8 cellular contexts compared by ENCODE assay signal in genomic region chr14:75064205-75064567, GRCh38. TPM values are rescaled to one million over a fixed set of nuclear protein-coding genes. Genes with fewer than 3 reads are reported as not detected.
DNase-seq lines count a peak whose midpoint lies in the region; ATAC-seq lines count a peak whose summit lies in the region.

No MANE protein-coding gene starts in this region.

- H3K4me1 Mint-ChIP-seq in activated naive CD8-positive, alpha-beta T cell treated with anti-CD3 and anti-CD28 coated beads, Interleukin-2, amount 10 ng/mL, durations not matched to agents 7 days and 5 days = peaks cover 27% of the 10 kb centered on the region

- H3K36me3 Mint-ChIP-seq in activated naive CD8-positive, alpha-beta T cell treated with anti-CD3 and anti-CD28 coated beads, Interleukin-2, amount 10 ng/mL, durations not matched to agents 7 days and 5 days = peaks cover 20% of the 10 kb centered on the region

- peak overlapping the region; percentile 98 for H3K4me3 Mint-ChIP-seq in activated naive CD8-positive, alpha-beta T cell treated with anti-CD3 and anti-CD28 coated beads, Interleukin-2, amount 10 ng/mL, durations not matched to agents 7 days and 5 days

- no peak overlapping the region for H3K4ac ChIP-seq in mesenchymal stem cell (ENCODE audit: low read depth in 1 of 2, low read length in 2 of 2)

- peaks cover 38% of the 10 kb centered on the region for H3K79me2 ChIP-seq in ACC112 (ENCODE audit: control insufficient read depth, insufficient read depth, low read length, unreplicated experiment)

- H3K36me3 ChIP-seq in ACC112 (ENCODE audit: insufficient read depth, low read length) (peaks cover 15% of the 10 kb centered on the region), HAP-1 (replicated peaks) (peaks cover 14% of the 10 kb centered on the region), mesenchymal stem cell (ENCODE audit: control insufficient read depth in 1 of 2, insufficient read depth in 2 of 2, low read depth in 1 of 2, low read length in 2 of 2) (peaks cover 0 to 7% of the 10 kb centered on the region in 2 experiments)

- H2BK5ac ChIP-seq in mesenchymal stem cell (ENCODE audit: low read depth, low read length, poor library complexity, severe bottlenecking) = no peak overlapping the region

- in situ Hi-C loops in HAP-1 (cut with MboI; ENCODE audit: low sequenced_read_pairs) = no loop called here

- peaks cover 17% of the 10 kb centered on the region for H3K79me1 ChIP-seq in mesenchymal stem cell (replicated peaks; ENCODE audit: low read length, poor library complexity, severe bottlenecking)

- no peaks in the 10 kb centered on the region for H3K27me3 ChIP-seq in ACC112 (ENCODE audit: insufficient read depth, low read length)
- no peaks in the 10 kb centered on the region for H3K27me3 ChIP-seq in HAP-1 (ENCODE audit: low read depth)
- no peaks in the 10 kb centered on the region for H3K27me3 ChIP-seq in mesenchymal stem cell (ENCODE audit: control insufficient read depth in 1 of 2, insufficient read depth in 1 of 2, low read length in 2 of 2)

- no peaks in the 10 kb centered on the region for H3K27me3 Mint-ChIP-seq in activated naive CD8-positive, alpha-beta T cell treated with anti-CD3 and anti-CD28 coated beads, Interleukin-2, amount 10 ng/mL, durations not matched to agents 7 days and 5 days

- peak overlapping the region; percentile 94 for H3K27ac Mint-ChIP-seq in activated naive CD8-positive, alpha-beta T cell treated with anti-CD3 and anti-CD28 coated beads, Interleukin-2, amount 10 ng/mL, durations not matched to agents 7 days and 5 days

- H4K8ac ChIP-seq in mesenchymal stem cell (ENCODE audit: low read length) = no peak overlapping the region

- H2BK12ac ChIP-seq in mesenchymal stem cell (ENCODE audit: low read length in 2 of 2) = no peak overlapping the region

- H3K27ac ChIP-seq in ACC112 (ENCODE audit: low read depth, low read length) (no peak overlapping the region), mesenchymal stem cell (ENCODE audit: low read length, poor library complexity, severe bottlenecking) (no peak overlapping the region)

- H3K4me2 ChIP-seq in mesenchymal stem cell (ENCODE audit: low read length, poor library complexity, severe bottlenecking) = peak overlapping the region; percentile 97

- peak overlapping the region; percentile 32 for H2AFZ ChIP-seq in ACC112 (ENCODE audit: low read length, unreplicated experiment)
- no peak overlapping the region for H2AFZ ChIP-seq in mesenchymal stem cell (ENCODE audit: low read depth, low read length)

- POLR2A ChIA-PET in activated naive CD8-positive, alpha-beta T cell treated with anti-CD3 and anti-CD28 coated beads, Interleukin-2, amount 10 ng/mL, durations not matched to agents 7 days and 5 days (lab: Charles Lee) = interaction anchor here (0.6 to 2.7 kb wide), 8 partner anchors 8 to 1114 kb away, joined by 3 to 17 read pairs (median 4); partner anchors contain the start of genes COQ6, EIF2B2, FAM161B and MLH3

- H3K18ac ChIP-seq in mesenchymal stem cell (ENCODE audit: low read depth in 1 of 2, low read length in 2 of 2) = no peak overlapping the region

- no peak overlapping the region for H3K14ac ChIP-seq in mesenchymal stem cell (ENCODE audit: low read length in 2 of 2)

- ATAC-seq in activated naive CD8-positive, alpha-beta T cell treated with anti-CD3 and anti-CD28 coated beads, Interleukin-2, amount 10 ng/mL, durations not matched to agents 7 days and 5 days (ENCODE audit: low read depth) = no peak
- no peak for ATAC-seq in GM21529 (IDR thresholded peaks at IDR 0.05; ENCODE audit: unreplicated experiment)

- DNase-seq in HAP-1 (ENCODE audit: low spot score in 2 of 2) (no peak), mesenchymal stem cell (no peak), amygdala (lab: John Stamatoyannopoulos, UW) (no peak), COLO668 (lab: John Stamatoyannopoulos, UW; ENCODE audit: unreplicated experiment) (no peak)
- DNase-seq in activated naive CD8-positive, alpha-beta T cell treated with anti-CD3 and anti-CD28 coated beads, Interleukin-2, amount 10 ng/mL, durations not matched to agents 7 days and 5 days = no peak
- no peak for DNase-seq in activated CD8-positive, alpha-beta memory T cell treated with anti-CD3 and anti-CD28 coated beads, Interleukin-2, amount 50 U/mL, for 48 hours

- no peak overlapping the region for H2BK120ac ChIP-seq in mesenchymal stem cell (ENCODE audit: low read depth, low read length)

- 66% methylated on average over 7 of the region's 8 CpGs for WGBS in mesenchymal stem cell

- no peak overlapping the region for H2AK5ac ChIP-seq in mesenchymal stem cell (ENCODE audit: low read length, severe bottlenecking)

- H3K9me3 Mint-ChIP-seq in activated naive CD8-positive, alpha-beta T cell treated with anti-CD3 and anti-CD28 coated beads, Interleukin-2, amount 10 ng/mL, durations not matched to agents 7 days and 5 days = peaks cover 2% of the 10 kb centered on the region

- H3K9ac ChIP-seq in mesenchymal stem cell (ENCODE audit: low read length) = peak overlapping the region; percentile 91

- no peak overlapping the region for H4K91ac ChIP-seq in mesenchymal stem cell (ENCODE audit: low read length)

- H2BK15ac ChIP-seq in mesenchymal stem cell (ENCODE audit: low read depth, poor library complexity, severe bottlenecking) = no peak overlapping the region

- H3K4me3 ChIP-seq in ACC112 (ENCODE audit: low read depth, low read length) = peak overlapping the region; percentile 84
- H3K4me3 ChIP-seq in HAP-1 = peak overlapping the region; percentile 81
- peak overlapping the region; percentile 80 to 95 for H3K4me3 ChIP-seq in mesenchymal stem cell (ENCODE audit: insufficient read depth in 1 of 2, low read depth in 1 of 2, low read length in 2 of 2)

- no peak overlapping the region for H3K23ac ChIP-seq in mesenchymal stem cell (ENCODE audit: low read length in 2 of 2)

- H3K4me1 ChIP-seq in ACC112 (ENCODE audit: control insufficient read depth, insufficient read depth, low read length, unreplicated experiment) (peaks cover 25% of the 10 kb centered on the region), HAP-1 (peaks cover 4% of the 10 kb centered on the region), mesenchymal stem cell (ENCODE audit: control insufficient read depth, insufficient read depth, low read depth, low read length) (peaks cover 3% of the 10 kb centered on the region)

- H3K9me3 ChIP-seq in HAP-1 (no peaks in the 10 kb centered on the region), mesenchymal stem cell (ENCODE audit: control insufficient read depth, low read length) (no peaks in the 10 kb centered on the region)

RNA-seq across cellular contexts. Expression of gene ACYP1, which starts 0.4 kb away (rescaled TPM):
- 10 to 100 TPM; 50.7 to 54.7 TPM for total RNA-seq in activated naive CD8-positive, alpha-beta T cell treated with anti-CD3 and anti-CD28 coated beads, Interleukin-2, amount 10 ng/mL, durations not matched to agents 7 days and 5 days
- 13.6 TPM for polyA plus RNA-seq in mesenchymal stem cell (2013, experiment 1 of 2)
- polyA plus RNA-seq in mesenchymal stem cell (2013, experiment 2 of 2) = 14.3 TPM

RNA-seq across cellular contexts. Expression of gene ZC2HC1C, which starts 5.3 kb away (rescaled TPM):
- 1 to 10 TPM in 1 of 2 experiments, under 1 TPM in 1; 0.69 to 1.5 TPM for total RNA-seq in activated naive CD8-positive, alpha-beta T cell treated with anti-CD3 and anti-CD28 coated beads, Interleukin-2, amount 10 ng/mL, durations not matched to agents 7 days and 5 days
- 0.64 TPM for polyA plus RNA-seq in mesenchymal stem cell (2013, experiment 1 of 2)
- polyA plus RNA-seq in mesenchymal stem cell (2013, experiment 2 of 2) = 0.34 TPM

RNA-seq across cellular contexts. Expression of gene MLH3, which starts 12.9 kb away (rescaled TPM):
- 10 to 100 TPM; 18.0 to 18.2 TPM for total RNA-seq in activated naive CD8-positive, alpha-beta T cell treated with anti-CD3 and anti-CD28 coated beads, Interleukin-2, amount 10 ng/mL, durations not matched to agents 7 days and 5 days
- 5.1 TPM for polyA plus RNA-seq in mesenchymal stem cell (2013, experiment 1 of 2)
- polyA plus RNA-seq in mesenchymal stem cell (2013, experiment 2 of 2) = 4.6 TPM
